ENCODE assay signal across 25 cellular contexts in the genomic region with DNA sequence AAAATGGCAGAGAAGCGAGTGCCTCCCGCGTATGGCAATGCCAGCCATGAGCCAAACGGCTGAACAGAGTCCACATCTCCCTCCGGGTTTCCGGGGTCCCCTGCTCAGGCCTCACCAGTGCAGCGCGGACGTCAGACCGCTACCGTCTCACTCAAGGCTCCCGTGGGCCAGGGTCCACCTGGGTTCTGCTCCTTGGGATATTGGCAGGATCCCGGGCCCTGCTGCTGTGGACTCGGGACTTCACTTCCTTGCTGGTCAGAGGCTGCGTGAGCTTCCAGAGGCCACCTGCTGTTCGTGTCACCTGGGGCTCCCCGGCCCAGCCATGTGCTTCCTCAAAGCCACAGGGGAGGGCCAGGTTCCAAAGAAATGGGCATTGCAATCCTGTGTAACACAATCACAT.
"Had no signal": no experiment of that assay in that cellular context is flagged by ENCODE, and none has a peak within 500 bp of the region (broad histone marks: within the 10 kb centered on the region; RNA-seq: fewer than 3 reads in every experiment).

No MANE protein-coding gene starts in this region.

- H3K27ac Mint-ChIP-seq: mesothelial cell of epicardium; natural killer cell treated with Interleukin-12 subunit alpha and Interleukin-12 subunit beta and Interleukin-15 and Interleukin-18, amount 100 ng/mL, for 72 hours; progenitor cell of endocrine pancreas had no signal

- DNase-seq: dorsolateral prefrontal cortex; effector CD4-positive, alpha-beta T cell; hypothalamus; immature natural killer cell; islet precursor cell; mesenchymal stem cell; mucosa of descending colon; naive B cell; small intestine; stimulated activated CD4-positive, alpha-beta T cell treated with anti-CD3 and anti-CD28 coated beads, Interleukin-12 subunit alpha, Interleukin-12 subunit beta, amount 100 ng/mL, for 4 hours; stimulated activated CD4-positive, alpha-beta T cell treated with anti-CD3 and anti-CD28 coated beads, Interleukin-1b, Interleukin-23, amount 100 ng/mL, for 48 hours; stimulated activated CD4-positive, alpha-beta T cell treated with anti-CD3 and anti-CD28 coated beads, Interleukin-4, amount 100 ng/mL, for 1 hour; stimulated activated CD8-positive, alpha-beta memory T cell treated with anti-CD3 and anti-CD28 coated beads, Interleukin-4, amount 100 ng/mL, for 48 hours; stimulated activated naive CD4-positive, alpha-beta T cell treated with Interleukin-2 at 50 U/mL for 16 hours; stomach; thyroid gland; trophoblast cell had no signal

- H3K9me3 ChIP-seq: mucosa of descending colon, right lobe of liver, stomach, thyroid gland, vagina had no signal

- H3K4me3 ChIP-seq: dorsolateral prefrontal cortex, lung, mucosa of descending colon, right lobe of liver, stomach, thyroid gland, vagina had no signal

- H3K36me3 Mint-ChIP-seq: immature natural killer cell; mesothelial cell of epicardium; naive B cell; natural killer cell treated with Interleukin-12 subunit alpha and Interleukin-12 subunit beta and Interleukin-15 and Interleukin-18, amount 100 ng/mL, for 72 hours had no signal

- ATAC-seq: mucosa of descending colon; natural killer cell treated with Interleukin-12 subunit alpha and Interleukin-12 subunit beta and Interleukin-15 and Interleukin-18, amount 100 ng/mL, for 72 hours; right lobe of liver had no signal

- H3K9ac ChIP-seq: parathyroid adenoma had no signal

- H3K4me3 Mint-ChIP-seq: immature natural killer cell; mesothelial cell of epicardium; natural killer cell treated with Interleukin-12 subunit alpha and Interleukin-12 subunit beta and Interleukin-15 and Interleukin-18, amount 100 ng/mL, for 72 hours; neural crest cell had no signal

- H3K9me3 Mint-ChIP-seq: immature natural killer cell; mesothelial cell of epicardium; natural killer cell treated with Interleukin-12 subunit alpha and Interleukin-12 subunit beta and Interleukin-15 and Interleukin-18, amount 100 ng/mL, for 72 hours had no signal

- H2AFZ ChIP-seq: parathyroid adenoma had no signal

- H3K36me3 ChIP-seq: right lobe of liver, stomach, thyroid gland, vagina had no signal

- H3K27ac ChIP-seq: dorsolateral prefrontal cortex, parathyroid adenoma, right lobe of liver, stomach, thyroid gland, vagina had no signal

- H3K27me3 ChIP-seq: right lobe of liver, thyroid gland, vagina had no signal
